13 cellular contexts compared by ENCODE assay signal in the genomic region with DNA sequence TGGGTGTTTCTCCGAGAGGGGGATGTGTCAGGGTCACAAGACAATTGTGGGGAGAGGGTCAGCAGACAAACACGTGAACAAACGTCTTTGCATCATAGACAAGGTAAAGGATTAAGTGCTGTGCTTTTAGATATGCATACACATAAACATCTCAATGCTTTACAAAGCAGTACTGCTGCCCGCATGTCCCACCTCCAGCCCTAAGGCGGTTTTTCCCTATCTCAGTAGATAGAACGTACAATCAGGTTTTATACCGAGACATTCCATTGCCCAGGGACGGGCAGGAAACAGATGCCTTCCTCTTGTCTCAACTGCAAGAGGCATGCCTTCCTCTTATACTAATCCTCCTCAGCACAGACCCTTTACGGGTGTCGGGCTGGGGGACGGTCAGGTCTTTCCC. TPM values are rescaled to one million over a fixed set of nuclear protein-coding genes. Genes with fewer than 3 reads are reported as not detected.
DNase-seq lines count a peak whose midpoint lies in the region; ATAC-seq and TF ChIP-seq lines count a peak whose summit lies in the region.
"Not testable (repeated sequence)": the region's sequence is repeated elsewhere in the genome, so short reads cannot be mapped to it uniquely, and the experiment has no call there.
"Had no signal": no experiment of that assay in that cellular context is flagged by ENCODE, and none has a peak within 500 bp of the region (broad histone marks: within the 10 kb centered on the region; RNA-seq: fewer than 3 reads in every experiment).

No MANE protein-coding gene starts in this region.

- H3K4me1 Mint-ChIP-seq in Calu3 (ENCODE audit: low read depth, unreplicated experiment) (peaks cover 56% of the 10 kb centered on the region), WTC11 (peaks cover 50% of the 10 kb centered on the region)

- peaks cover 48% of the 10 kb centered on the region for H3K4me1 ChIP-seq in BLaER1
- peaks cover 40% of the 10 kb centered on the region for H3K4me1 ChIP-seq in HUES6 (ENCODE audit: control insufficient read depth, insufficient read depth, low read length)
- H3K4me1 ChIP-seq in foreskin keratinocyte: peaks cover 27% of the 10 kb centered on the region
- peaks cover 25% of the 10 kb centered on the region for H3K4me1 ChIP-seq in lower lobe of right lung
- H3K4me1 ChIP-seq in upper lobe of left lung: peaks cover 10 to 28% (median 21%) of the 10 kb centered on the region in 4 donors

- H3K27ac Mint-ChIP-seq in Calu3 (ENCODE audit: unreplicated experiment) (peak overlapping the region; percentile 97), WTC11 (peak overlapping the region; percentile 99)

- not testable (repeated sequence) for H3K9me3 Mint-ChIP-seq in Calu3 (ENCODE audit: low read depth, unreplicated experiment)
- H3K9me3 Mint-ChIP-seq in WTC11: peaks cover 21% of the 10 kb centered on the region

- peak overlapping the region; percentile 64 for H3K4me2 ChIP-seq in BLaER1

- H3K9me3 ChIP-seq in BLaER1 (peaks cover 12% of the 10 kb centered on the region), HUES6 (ENCODE audit: control insufficient read depth, insufficient read depth, low read depth, low read length) (peaks cover 13% of the 10 kb centered on the region)
- H3K9me3 ChIP-seq in lower lobe of right lung, upper lobe of left lung: not testable (repeated sequence)

- TSS peak; percentile 14 for BruUV-seq in Calu3 (replicated peaks; lab: Mats Ljungman, UMichigan)

- CTCF ChIA-PET in Calu3 (lab: Charles Lee): not testable (repeated sequence)
- CTCF ChIA-PET in WTC11 (lab: Charles Lee): interaction anchor here (1.1 kb wide), 1 partner anchor 49 kb away, joined by 5 read pairs; no protein-coding TSS in a partner anchor

- not testable (repeated sequence) for H3K4me3 ChIP-seq in BLaER1; HUES6 (ENCODE audit: low read depth, low read length); lower lobe of right lung; upper lobe of left lung

- H3K36me3 Mint-ChIP-seq in Calu3 (ENCODE audit: insufficient read depth, unreplicated experiment) (peaks cover 33% of the 10 kb centered on the region), WTC11 (peaks cover 27% of the 10 kb centered on the region)

- H3K27ac ChIP-seq in BLaER1: not testable (repeated sequence)
- H3K27ac ChIP-seq in HUES6 (ENCODE audit: low read depth, low read length) (peak overlapping the region; percentile 91), foreskin keratinocyte (peak overlapping the region; percentile 63), lower lobe of right lung (peak overlapping the region; percentile 49), upper lobe of left lung (peak overlapping the region; percentile 25 to 70 (median 40))

- H3K36me3 ChIP-seq in BLaER1; HUES6 (ENCODE audit: control insufficient read depth, insufficient read depth, low read length); lower lobe of right lung; upper lobe of left lung: not testable (repeated sequence)

- peak overlapping the region; percentile 66 for H3K4me3 Mint-ChIP-seq in Calu3 (ENCODE audit: low read depth, unreplicated experiment)
- not testable (repeated sequence) for H3K4me3 Mint-ChIP-seq in WTC11

- TF ChIP-seq CTCF in Calu3 (IDR thresholded peaks at IDR 0.05; ENCODE audit: unreplicated experiment); WTC11 (IDR thresholded peaks at IDR 0.05); foreskin keratinocyte (conservative IDR thresholded peaks at IDR 0.05); lower lobe of right lung (IDR thresholded peaks at IDR 0.05); upper lobe of left lung (IDR thresholded peaks at IDR 0.05): not testable (repeated sequence)

- 32 to 39% methylated on average over 3 to 7 of the region's 11 CpGs for WGBS in upper lobe of left lung, 2 donors

- intact Hi-C loops in Calu3 (cut with micrococcal nuclease; ENCODE audit: unreplicated experiment); lower lobe of right lung (cut with DNase I): not testable (repeated sequence)

- ATAC-seq in WTC11; foreskin keratinocyte; lower lobe of right lung; upper lobe of left lung (ENCODE audit: low FRiP score in 2 of 2): not testable (repeated sequence)

- H3K27me3 ChIP-seq in BLaER1; HUES6 (ENCODE audit: control insufficient read depth, insufficient read depth, low read length); foreskin keratinocyte; lower lobe of right lung (ENCODE audit: low read depth); upper lobe of left lung: not testable (repeated sequence)

- not testable (repeated sequence) for H3K27me3 Mint-ChIP-seq in Calu3 (ENCODE audit: unreplicated experiment); WTC11 (ENCODE audit: low read depth)

- H3K9ac ChIP-seq in BLaER1: not testable (repeated sequence)
- peak overlapping the region; percentile 72 for H3K9ac ChIP-seq in HUES6 (ENCODE audit: low read length)

- not testable (repeated sequence) for H4K20me1 ChIP-seq in BLaER1

- TF ChIP-seq EP300 in upper lobe of left lung (IDR thresholded peaks at IDR 0.05): not testable (repeated sequence)

- not testable (repeated sequence) for DNase-seq in Calu3; WTC11 (ENCODE audit: low spot score); foreskin keratinocyte; lower lobe of right lung; upper lobe of left lung

- not testable (repeated sequence) for TF ChIP-seq POLR2A in upper lobe of left lung (IDR thresholded peaks at IDR 0.05)

- POLR2A ChIA-PET in WTC11 (lab: Charles Lee): not testable (repeated sequence)

RNA-seq across cellular contexts. Expression of a gene that starts 8.5 kb away (rescaled TPM):
- total RNA-seq in Calu3 (2022) (157 and 269 TPM in 2 replicates), WTC11 (2021) (1.1 to 2.9 TPM (median 1.4 TPM) in 3 replicates), foreskin keratinocyte (2.6 and 3.9 TPM in 2 replicates), lower lobe of right lung (150 TPM), upper lobe of left lung (100 to 1,000 TPM in 5 of 6 donors, 10 to 100 TPM in 1; 91.1 to 272 (median 192) TPM)
- polyA plus RNA-seq in foreskin keratinocyte: 3.8 and 4.0 TPM in 2 replicates

RNA-seq across cellular contexts. Expression of a gene that starts 22.3 kb away (rescaled TPM):
- not detected in 2 replicates for total RNA-seq in Calu3 (2022)
- 1.1 to 1.4 TPM (median 1.4 TPM) in 3 replicates for total RNA-seq in WTC11 (2021)
- total RNA-seq in foreskin keratinocyte: not detected in 2 replicates
- not detected in 2 replicates for polyA plus RNA-seq in foreskin keratinocyte
- 0.68 TPM for total RNA-seq in lower lobe of right lung
- 1 to 10 TPM in 1 of 6 donors, under 1 TPM in 3, not detected in 2; 0.61 to 1.8 (median 0.76) TPM for total RNA-seq in upper lobe of left lung
- total RNA-seq: CD8-positive, alpha-beta memory T cell; Daoy; GM23248; HFFc6; HT1080 had no signal
- polyA plus RNA-seq: BJ; CD8-positive, alpha-beta memory T cell; GM23248 had no signal

RNA-seq across cellular contexts. Expression of a gene that starts 35.0 kb away (rescaled TPM):
- total RNA-seq in Calu3 (2022): 7.3 and 9.5 TPM in 2 replicates
- 0.25 to 0.66 TPM (median 0.55 TPM) in 3 replicates for total RNA-seq in WTC11 (2021)
- total RNA-seq in foreskin keratinocyte: 0.20 TPM in 1 of 2 replicates, not detected in the other
- 0.22 TPM in 1 of 2 replicates, not detected in the other for polyA plus RNA-seq in foreskin keratinocyte
- 2.9 TPM for total RNA-seq in lower lobe of right lung
- 10 to 100 TPM in 1 of 6 donors, 1 to 10 TPM in 5; 1.9 to 10.5 (median 5.5) TPM for total RNA-seq in upper lobe of left lung
- total RNA-seq: Daoy, GM23248, HFFc6, HT1080 had no signal
- polyA plus RNA-seq: BJ; CD8-positive, alpha-beta memory T cell; GM23248 had no signal

RNA-seq across cellular contexts. Expression of a gene that starts 37.2 kb away (rescaled TPM):
- total RNA-seq in Calu3 (2022) (0.42 and 0.57 TPM in 2 replicates), WTC11 (2021) (14.7 to 23.0 TPM (median 16.0 TPM) in 3 replicates), foreskin keratinocyte (not detected in 2 replicates), lower lobe of right lung (2.2 TPM), upper lobe of left lung (1 to 10 TPM; 1.0 to 7.2 (median 3.1) TPM)
- polyA plus RNA-seq in foreskin keratinocyte: not detected in 2 replicates
- total RNA-seq: Daoy, GM23248, HFFc6, HT1080 had no signal
- polyA plus RNA-seq: BJ; CD8-positive, alpha-beta memory T cell; GM23248 had no signal

Comparison
In these comparisons a context has a peak if more than half of its experiments do, and no peak if none do; other contexts are left out.
1. RNA of a gene that starts 8.5 kb away (total RNA-seq): 91.1 to 272 TPM in upper lobe of left lung, 157 to 269 TPM in Calu3 and 150 TPM in lower lobe of right lung (single experiment); 1.1 to 2.9 TPM in WTC11 and 2.6 to 3.9 TPM in foreskin keratinocyte; every median in the first group is over 10 times any median in the second.